8 cellular contexts compared by ENCODE assay signal in the genomic region with DNA sequence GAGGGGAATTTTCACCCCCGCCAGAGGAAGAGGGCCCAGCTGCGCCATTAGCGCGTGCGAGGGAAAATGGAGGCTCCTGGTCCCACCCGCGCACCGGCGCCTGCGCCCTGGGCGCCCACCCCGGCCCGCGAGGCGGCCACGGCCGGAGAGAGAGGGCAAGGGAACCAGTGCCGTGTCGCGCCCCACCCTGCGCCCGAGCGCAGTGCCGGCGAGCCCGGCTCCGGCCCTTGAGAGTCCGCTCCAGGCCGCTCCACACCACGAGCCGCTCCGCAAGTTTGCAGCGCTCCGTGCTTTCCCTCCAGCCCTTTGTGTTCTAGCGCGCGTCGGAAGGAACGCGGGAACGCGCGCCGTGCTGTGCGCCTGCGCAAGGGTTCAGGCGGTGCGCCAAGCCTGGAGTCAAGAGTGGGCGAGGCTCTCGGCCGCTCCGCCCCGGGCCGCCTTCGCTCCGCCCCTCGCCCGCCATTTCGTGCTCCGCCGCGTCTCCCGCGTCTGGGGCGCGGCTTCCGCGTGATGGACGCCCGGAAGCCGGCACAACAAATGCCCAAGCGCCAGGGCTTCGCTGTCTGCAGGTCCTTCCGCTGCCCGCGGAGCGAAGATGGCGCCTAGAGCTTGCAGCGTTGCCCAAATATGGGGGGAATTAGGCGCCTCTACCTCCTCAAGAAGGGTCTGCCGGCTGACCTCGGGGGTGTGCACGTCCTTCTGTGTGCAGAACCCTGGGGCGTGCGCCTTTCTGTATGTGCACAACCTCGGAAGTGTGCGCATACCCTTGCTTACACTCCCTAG. TPM values are rescaled to one million over a fixed set of nuclear protein-coding genes. Genes with fewer than 3 reads are reported as not detected.
DNase-seq lines count a peak whose midpoint lies in the region; ATAC-seq and TF ChIP-seq lines count a peak whose summit lies in the region.

No MANE protein-coding gene starts in this region.

- POLR2A ChIA-PET in CD4-positive, alpha-beta memory T cell (lab: Charles Lee; ENCODE audit: partially characterized antibody): interaction anchor here (0.6 to 10.0 kb wide), 15 partner anchors 8 to 300 kb away, joined by 3 to 265 read pairs (median 4); a partner anchor contains a TSS
- POLR2A ChIA-PET in RWPE1 (lab: Yijun Ruan, JAX; ENCODE audit: low non-redundant PET): interaction anchor here (1.0 kb wide), 1 partner anchor 49 kb away, joined by 3 read pairs; no protein-coding TSS in a partner anchor

- peak overlapping the region; percentile 86 for H3K27ac ChIP-seq in CD4-positive, alpha-beta memory T cell (ENCODE audit: low read depth, low read length)
- H3K27ac ChIP-seq in RWPE1 (peak overlapping the region; percentile 91), neuronal stem cell (replicated peaks; ENCODE audit: low read length) (peak overlapping the region; percentile 58), stomach smooth muscle (ENCODE audit: low read length) (peak overlapping the region; percentile 92)

- H3K18ac ChIP-seq in neuronal stem cell (ENCODE audit: low read length): peak overlapping the region; percentile 98

- peak overlapping the region; percentile 95 for H2AK5ac ChIP-seq in neuronal stem cell (ENCODE audit: low read depth, low read length)

- H2AFZ ChIP-seq in neuronal stem cell (ENCODE audit: low read length): no peak overlapping the region

- no peaks in the 10 kb centered on the region for H3K9me3 ChIP-seq in CD4-positive, alpha-beta memory T cell (ENCODE audit: control insufficient read depth in 1 of 2, low read length in 2 of 2)
- H3K9me3 ChIP-seq in neuronal stem cell (replicated peaks in 1 of 2; ENCODE audit: control insufficient read depth in 2 of 2, insufficient read depth in 1 of 2, low read depth in 1 of 2, low read length in 2 of 2): peaks cover 6 to 10% of the 10 kb centered on the region in 2 donors
- no peaks in the 10 kb centered on the region for H3K9me3 ChIP-seq in stomach smooth muscle (ENCODE audit: control insufficient read depth in 2 of 2, low read length in 2 of 2)

- H3K4me2 ChIP-seq in neuronal stem cell (ENCODE audit: insufficient read depth, low read length, poor library complexity, severe bottlenecking): peak overlapping the region; percentile 51

- intact Hi-C loops in CD4-positive, alpha-beta memory T cell (cut with micrococcal nuclease): loop anchor here (1.0 kb wide), 7 partner anchors 15 to 198 kb away; a partner anchor contains a TSS

- peak overlapping the region; percentile 43 to 60 for H3K4me3 ChIP-seq in CD4-positive, alpha-beta memory T cell (ENCODE audit: low read length in 2 of 2)
- H3K4me3 ChIP-seq in neuronal stem cell (ENCODE audit: low read length in 2 of 2) (peak overlapping the region in 1 of 2 donors; percentile 57), stomach smooth muscle (ENCODE audit: low read length in 2 of 2) (peak overlapping the region; percentile 59 to 76)

- H3K79me1 ChIP-seq in neuronal stem cell (ENCODE audit: low read depth, low read length): peaks cover 2% of the 10 kb centered on the region

- peak overlapping the region; percentile 100 for H4K91ac ChIP-seq in neuronal stem cell (ENCODE audit: low read depth, low read length, poor library complexity)

- H2BK15ac ChIP-seq in neuronal stem cell (ENCODE audit: low read length): peak overlapping the region; percentile 99

- CTCF ChIA-PET in CD4-positive, alpha-beta memory T cell (lab: Charles Lee; ENCODE audit: partially characterized antibody): interaction anchor here (1.2 to 9.1 kb wide), 5 partner anchors 10 to 51 kb away, joined by 4 to 65 read pairs (median 29); no protein-coding TSS in a partner anchor
- CTCF ChIA-PET in RWPE1 (lab: Yijun Ruan, JAX): interaction anchor here (1.2 kb wide), 1 partner anchor 13 kb away, joined by 3 read pairs; no protein-coding TSS in a partner anchor

- no peaks in the 10 kb centered on the region for H3K27me3 ChIP-seq in CD4-positive, alpha-beta memory T cell (ENCODE audit: insufficient read depth, low read length)
- H3K27me3 ChIP-seq in neuronal stem cell (ENCODE audit: control insufficient read depth in 3 of 3, insufficient read depth in 3 of 3, low read depth in 1 of 3, low read length in 3 of 3) (peaks cover 0 to 9% (median 0%) of the 10 kb centered on the region in 3 experiments), stomach smooth muscle (ENCODE audit: control insufficient read depth in 1 of 2, insufficient read depth in 2 of 2, low read length in 2 of 2) (no peaks in the 10 kb centered on the region)

- H3K4me3 Mint-ChIP-seq in CD4-positive, alpha-beta memory T cell: peak overlapping the region; percentile 75 to 86 (median 80)

- no peak for TF ChIP-seq CTCF in RWPE1 (conservative IDR thresholded peaks at IDR 0.05; ENCODE audit: low read depth)

- peaks cover 14% of the 10 kb centered on the region for H3K4me1 ChIP-seq in CD4-positive, alpha-beta memory T cell (ENCODE audit: insufficient read depth, low read length)
- H3K4me1 ChIP-seq in neuronal stem cell (ENCODE audit: control insufficient read depth in 2 of 2, insufficient read depth in 1 of 2, low read depth in 1 of 2, low read length in 2 of 2) (peaks cover 11 to 21% of the 10 kb centered on the region in 2 donors), stomach smooth muscle (ENCODE audit: control insufficient read depth, insufficient read depth, low read length) (peaks cover 28% of the 10 kb centered on the region)

- H3K23ac ChIP-seq in neuronal stem cell (ENCODE audit: low read depth, low read length, poor library complexity): peak overlapping the region; percentile 45

- H3K36me3 ChIP-seq in CD4-positive, alpha-beta memory T cell (ENCODE audit: insufficient read depth, low read length): no peaks in the 10 kb centered on the region
- H3K36me3 ChIP-seq in neuronal stem cell (replicated peaks in 1 of 2; ENCODE audit: control insufficient read depth in 2 of 2, insufficient read depth in 2 of 2, low read length in 2 of 2) (no peaks in the 10 kb centered on the region), stomach smooth muscle (ENCODE audit: control insufficient read depth in 2 of 2, insufficient read depth in 2 of 2, low read length in 2 of 2) (no peaks in the 10 kb centered on the region)

- H3K27ac Mint-ChIP-seq in CD4-positive, alpha-beta memory T cell: peak overlapping the region; percentile 90 to 99 (median 97)

- peak overlapping the region; percentile 49 for H3K14ac ChIP-seq in neuronal stem cell (ENCODE audit: low read length)

- no peaks in the 10 kb centered on the region for H3K27me3 Mint-ChIP-seq in CD4-positive, alpha-beta memory T cell

- no peaks in the 10 kb centered on the region for H3K9me3 Mint-ChIP-seq in CD4-positive, alpha-beta memory T cell

- H2BK5ac ChIP-seq in neuronal stem cell (ENCODE audit: low read length): peak overlapping the region; percentile 87

- no CpG with 5 or more reads among the region's 87 CpGs for WGBS in neuronal stem cell (ENCODE audit: extremely low coverage in 2 of 2, insufficient read length in 2 of 2, insufficient replicate concordance in 1 of 2), 2 donors

- peak overlapping the region; percentile 99 for H4K8ac ChIP-seq in neuronal stem cell (ENCODE audit: low read depth, low read length)

- H3K9ac ChIP-seq in neuronal stem cell (ENCODE audit: low read depth, low read length, poor library complexity) (peak overlapping the region; percentile 61), stomach smooth muscle (ENCODE audit: low read length in 2 of 2) (peak overlapping the region; percentile 75 to 86)

- H3K4ac ChIP-seq in neuronal stem cell (ENCODE audit: low read length): peak overlapping the region; percentile 87

- peaks cover 5 to 23% (median 13%) of the 10 kb centered on the region in 4 donors for H3K4me1 Mint-ChIP-seq in CD4-positive, alpha-beta memory T cell

- peak; percentile 93 to 99 (median 99) for DNase-seq in CD4-positive, alpha-beta memory T cell
- DNase-seq in RWPE1 (ENCODE audit: low spot score): peak; percentile 90
- DNase-seq in activated naive CD4-positive, alpha-beta T cell (lab: John Stamatoyannopoulos, UW): peak; percentile 84 to 98 (median 92)
- peak; percentile 95 for DNase-seq in foreskin melanocyte
- peak; percentile 94 for DNase-seq in neuronal stem cell (ENCODE audit: low spot score)

- H2BK120ac ChIP-seq in neuronal stem cell (ENCODE audit: low read depth, low read length): peak overlapping the region; percentile 99

- H3K36me3 Mint-ChIP-seq in CD4-positive, alpha-beta memory T cell: peaks cover 2 to 4% of the 10 kb centered on the region in 2 donors

- peak; percentile 77 for ATAC-seq in GM19397 (IDR thresholded peaks at IDR 0.05; ENCODE audit: unreplicated experiment)
- ATAC-seq in HG03565 (IDR thresholded peaks at IDR 0.05; ENCODE audit: unreplicated experiment): peak; percentile 69

- peak overlapping the region; percentile 33 for H2BK12ac ChIP-seq in neuronal stem cell (ENCODE audit: low read length)

RNA-seq across cellular contexts. Expression of a gene that starts 46.1 kb away (rescaled TPM):
- total RNA-seq in CD4-positive, alpha-beta memory T cell: 1,000 to 10,000 TPM in 1 of 2 experiments, 100 to 1,000 TPM in 1; 974 to 1,069 TPM
- 1,000 to 10,000 TPM; 1,347 to 1,836 TPM for polyA plus RNA-seq in CD4-positive, alpha-beta memory T cell
- 3,606 TPM for polyA plus RNA-seq in neuronal stem cell (2013, experiment 1 of 2)
- polyA plus RNA-seq in neuronal stem cell (2013, experiment 2 of 2): 3,678 TPM
